Comparison of ENCODE assay signal across 1 cellular context in genomic region chr20:56629464-56630085, GRCh38.
TF ChIP-seq lines count a peak whose summit lies in the region.

No MANE protein-coding gene starts in this region.

TF ChIP-seq in K562, 482 proteins besides CTCF, POLR2A, EP300 and RAD21:
- TF ChIP-seq RERE (CRISPR knock-in tag; IDR thresholded peaks at IDR 0.05; ENCODE audit: borderline replicate concordance) (no peak), FOXA3 (CRISPR knock-in tag; conservative IDR thresholded peaks at IDR 0.05 in 1 of 2, IDR thresholded peaks at IDR 0.05 in 1 of 2) (no peak), ZNF224 (CRISPR knock-in tag; IDR thresholded peaks at IDR 0.05) (no peak), SMARCB1 (IDR thresholded peaks at IDR 0.05; ENCODE audit: insufficient read length, low read depth) (no peak), STAT5A (IDR thresholded peaks at IDR 0.05; ENCODE audit: borderline replicate concordance, low read length) (no peak), XRCC3 (IDR thresholded peaks at IDR 0.05) (no peak), CBX1 (IDR thresholded peaks at IDR 0.05; ENCODE audit: low read depth) (no peak), ETV6 (IDR thresholded peaks at IDR 0.05; ENCODE audit: borderline replicate concordance in 1 of 2, low read depth in 2 of 2, low read length in 1 of 2) (no peak), ETV6 (CRISPR knock-in tag; IDR thresholded peaks at IDR 0.05; ENCODE audit: borderline replicate concordance) (no peak), MITF (IDR thresholded peaks at IDR 0.05) (no peak)
